ENCODE assay signal across 17 cellular contexts in the genomic region with DNA sequence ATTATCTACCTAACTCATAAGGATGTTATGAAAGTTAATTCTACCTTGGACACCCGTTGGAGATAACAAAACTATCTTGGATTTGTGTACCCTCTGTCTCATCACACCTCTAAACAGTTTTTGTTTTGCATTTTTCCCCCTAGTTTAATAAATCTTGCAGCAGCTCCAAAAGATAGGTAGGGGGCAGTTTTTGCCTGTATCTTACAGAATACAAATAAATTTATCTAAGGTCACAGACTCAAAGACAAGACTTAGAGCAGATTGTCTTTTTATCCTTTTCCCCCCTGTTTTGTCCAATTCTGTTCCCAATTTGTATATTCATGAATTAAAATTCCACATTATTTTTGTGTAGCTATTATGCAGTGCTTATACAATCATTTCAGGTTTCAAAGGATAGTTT. TPM values are rescaled to one million over a fixed set of nuclear protein-coding genes. Genes with fewer than 3 reads are reported as not detected.
DNase-seq lines count a peak whose midpoint lies in the region; ATAC-seq and TF ChIP-seq lines count a peak whose summit lies in the region.
"Had no signal": no experiment of that assay in that cellular context is flagged by ENCODE, and none has a peak within 500 bp of the region (broad histone marks: within the 10 kb centered on the region; RNA-seq: fewer than 3 reads in every experiment).

No MANE protein-coding gene starts in this region.

- TF ChIP-seq CTCF in OCI-LY3 (IDR thresholded peaks at IDR 0.05; ENCODE audit: low read depth, low read length) (peak; percentile 30; the same call in 1 of the 2 replicates), endodermal cell (conservative IDR thresholded peaks at IDR 0.05) (peak; percentile 58), progenitor cell of endocrine pancreas (IDR thresholded peaks at IDR 0.05; ENCODE audit: unreplicated experiment) (peak; percentile 18), osteoblast (IDR thresholded peaks at IDR 0.05; ENCODE audit: extremely low read depth, low read depth, low read length) (no peak)

- peak; percentile 1 for DNase-seq in DMS 273 (lab: John Stamatoyannopoulos, UW; ENCODE audit: unreplicated experiment)
- no peak for DNase-seq in DMS 273 treated with DMSO at 0.1 percent for 48 hours (lab: John Stamatoyannopoulos, UW)
- no peak for DNase-seq in endodermal cell
- no peak for DNase-seq in progenitor cell of endocrine pancreas (ENCODE audit: low spot score, unreplicated experiment)
- DNase-seq in osteoblast (ENCODE audit: insufficient read length, low spot score, missing footprints) = no peak
- no peak for DNase-seq in left lobe of liver (ENCODE audit: low spot score)
- no peak for DNase-seq in kidney tubule cell (ENCODE audit: low spot score)
- DNase-seq: CD4-positive, alpha-beta memory T cell; DMS53; GM23248; H7 had no signal

- H4K20me1 ChIP-seq in OCI-LY3 (ENCODE audit: insufficient read depth, low read length) (no peaks in the 10 kb centered on the region), osteoblast (ENCODE audit: insufficient read depth, low read length) (no peaks in the 10 kb centered on the region)

- H3K36me3 ChIP-seq in OCI-LY3 (replicated peaks; ENCODE audit: low read depth, low read length) (no peaks in the 10 kb centered on the region), endodermal cell (ENCODE audit: control insufficient read depth, insufficient read depth, low read length) (no peaks in the 10 kb centered on the region), osteoblast (ENCODE audit: insufficient read depth, low read length) (no peaks in the 10 kb centered on the region)

- no peak for ATAC-seq in left lobe of liver
- ATAC-seq: GM12878 had no signal

- WGBS in endodermal cell (ENCODE audit: insufficient coverage in 1 of 2, insufficient read length in 1 of 2), 2 experiments = 80 to 86% methylated on average over 1 of the region's 1 CpG

- no peak overlapping the region for H3K4me2 ChIP-seq in OCI-LY3 (ENCODE audit: low read length)
- H3K4me2 ChIP-seq in osteoblast (ENCODE audit: insufficient read depth, low read length) = no peak overlapping the region

- no peaks in the 10 kb centered on the region for H3K36me3 Mint-ChIP-seq in endodermal cell (ENCODE audit: low read depth)
- no peaks in the 10 kb centered on the region for H3K36me3 Mint-ChIP-seq in progenitor cell of endocrine pancreas (ENCODE audit: insufficient read depth)
- H3K36me3 Mint-ChIP-seq: CD4-positive, alpha-beta memory T cell had no signal

- H3K79me2 ChIP-seq in OCI-LY3 (ENCODE audit: low read length) (no peaks in the 10 kb centered on the region), osteoblast (ENCODE audit: insufficient read depth, low read length) (no peaks in the 10 kb centered on the region)

- H3K9ac ChIP-seq in OCI-LY3 (ENCODE audit: low read length) = no peak overlapping the region
- H3K9ac ChIP-seq in endodermal cell (ENCODE audit: extremely low read depth, low read length, poor library complexity, severe bottlenecking) = no peak overlapping the region
- H3K9ac ChIP-seq: GM23248 had no signal

- H3K27me3 Mint-ChIP-seq in endodermal cell (ENCODE audit: insufficient read depth) = peaks cover 16% of the 10 kb centered on the region
- peaks cover 15% of the 10 kb centered on the region for H3K27me3 Mint-ChIP-seq in progenitor cell of endocrine pancreas

- H3K27ac ChIP-seq in OCI-LY3 (ENCODE audit: low read length) (no peak overlapping the region), endodermal cell (ENCODE audit: low read depth, low read length) (no peak overlapping the region), osteoblast (ENCODE audit: low read depth, low read length) (no peak overlapping the region)
- H3K27ac ChIP-seq: 22Rv1, C4-2B, GM23248 had no signal

- peaks cover 9% of the 10 kb centered on the region for H3K4me1 Mint-ChIP-seq in endodermal cell
- H3K4me1 Mint-ChIP-seq in progenitor cell of endocrine pancreas (ENCODE audit: low read depth) = peaks cover 2% of the 10 kb centered on the region

- H3K9me3 ChIP-seq in OCI-LY3 (ENCODE audit: insufficient read depth, low read length) (no peaks in the 10 kb centered on the region), endodermal cell (ENCODE audit: control insufficient read depth, low read length) (no peaks in the 10 kb centered on the region), osteoblast (ENCODE audit: low read depth, low read length) (no peaks in the 10 kb centered on the region)

- H3K4me1 ChIP-seq in OCI-LY3 (ENCODE audit: low read length) (no peaks in the 10 kb centered on the region), endodermal cell (ENCODE audit: control insufficient read depth, insufficient read depth, low read length) (peaks cover 5% of the 10 kb centered on the region), osteoblast (ENCODE audit: insufficient read depth, low read length) (no peaks in the 10 kb centered on the region)

- H2AFZ ChIP-seq in OCI-LY3 (ENCODE audit: low read depth, low read length) (no peak overlapping the region), osteoblast (ENCODE audit: low read length) (no peak overlapping the region)
- H2AFZ ChIP-seq: GM23248 had no signal

- H3K27me3 ChIP-seq in OCI-LY3 (ENCODE audit: low read depth, low read length) (no peaks in the 10 kb centered on the region), endodermal cell (ENCODE audit: control insufficient read depth, insufficient read depth, low read length, poor library complexity, severe bottlenecking) (no peaks in the 10 kb centered on the region), osteoblast (ENCODE audit: insufficient read depth, low read length) (no peaks in the 10 kb centered on the region)

- H3K4me3 Mint-ChIP-seq in endodermal cell (no peak overlapping the region), progenitor cell of endocrine pancreas (ENCODE audit: low read depth) (no peak overlapping the region)
- H3K4me3 Mint-ChIP-seq: CD4-positive, alpha-beta memory T cell had no signal

- no peak overlapping the region for H3K27ac Mint-ChIP-seq in endodermal cell
- no peak overlapping the region for H3K27ac Mint-ChIP-seq in progenitor cell of endocrine pancreas
- H3K27ac Mint-ChIP-seq: CD4-positive, alpha-beta memory T cell had no signal

- H3K9me3 Mint-ChIP-seq in endodermal cell (no peaks in the 10 kb centered on the region), progenitor cell of endocrine pancreas (ENCODE audit: low read depth) (no peaks in the 10 kb centered on the region)

- H3K4me3 ChIP-seq in OCI-LY3 (ENCODE audit: low read length) (no peak overlapping the region), endodermal cell (ENCODE audit: low read length) (no peak overlapping the region), osteoblast (ENCODE audit: insufficient read depth, low read length) (no peak overlapping the region)
- H3K4me3 ChIP-seq: GM12878, GM23248 had no signal

RNA-seq across cellular contexts. Expression of gene SORCS1, which starts 5.0 kb away (rescaled TPM):
- total RNA-seq in endodermal cell (10 to 100 TPM; 57.4 to 79.6 TPM), progenitor cell of endocrine pancreas (13.6 and 14.1 TPM in 2 replicates), osteoblast (not detected in 2 replicates), left lobe of liver (0.10 TPM)
- 7.2 TPM for polyA plus RNA-seq in endodermal cell (2013, experiment 1 of 2)
- 11.8 TPM for polyA plus RNA-seq in endodermal cell (2013, experiment 2 of 2)
- total RNA-seq: CD4-positive, alpha-beta memory T cell; Daoy; G401; GM23248 had no signal
- polyA plus RNA-seq: CD4-positive, alpha-beta memory T cell; GM23248 had no signal

Comparison
In these comparisons a context has a peak if more than half of its experiments do, and no peak if none do; other contexts are left out.
1. RNA of gene SORCS1, which starts 5.0 kb away (total RNA-seq): 57.4 to 79.6 TPM in endodermal cell and 13.6 to 14.1 TPM in progenitor cell of endocrine pancreas; 0.10 TPM in left lobe of liver (single experiment) and not detected in osteoblast; every median in the first group is over 10 times any median in the second.